8 cellular contexts compared by ENCODE assay signal in genomic region chr19:862529-863304, GRCh38. TPM values are rescaled to one million over a fixed set of nuclear protein-coding genes. Genes with fewer than 3 reads are reported as not detected.
DNase-seq lines count a peak whose midpoint lies in the region; ATAC-seq and TF ChIP-seq lines count a peak whose summit lies in the region.

No MANE protein-coding gene starts in this region.

- peaks cover 58% of the 10 kb centered on the region for H3K4me1 Mint-ChIP-seq in dendritic cell treated with granulocyte-macrophage colony-stimulating factor and Interleukin-4, amounts not matched to agents 40 ng/mL and 50 ng/mL, for 4 days (ENCODE audit: low read depth)

- peak overlapping the region; percentile 77 for H3K4me3 Mint-ChIP-seq in dendritic cell treated with granulocyte-macrophage colony-stimulating factor and Interleukin-4, amounts not matched to agents 40 ng/mL and 50 ng/mL, for 4 days

- H3K27ac Mint-ChIP-seq in dendritic cell treated with granulocyte-macrophage colony-stimulating factor and Interleukin-4, amounts not matched to agents 40 ng/mL and 50 ng/mL, for 4 days, result peak overlapping the region; percentile 88

- DNase-seq in Right ventricle myocardium inferior (ENCODE audit: missing footprints), result peak; percentile 88
- no peak for DNase-seq in right atrium auricular region (ENCODE audit: low spot score)
- DNase-seq in activated CD4-positive, alpha-beta T cell treated with anti-CD3 and anti-CD28 coated beads, Interleukin-2, amount 50 U/mL, for 1 hour, result peak; percentile 84
- peak; percentile 26 for DNase-seq in myocyte (ENCODE audit: low read depth)
- peak; percentile 79 for DNase-seq in testis
- DNase-seq in NCI-H1105 (lab: John Stamatoyannopoulos, UW), result no peak
- no peak for DNase-seq in foreskin melanocyte

- H3K4me1 ChIP-seq in right atrium auricular region (peaks cover 0 to 34% of the 10 kb centered on the region in 2 donors), testis (peaks cover 5% of the 10 kb centered on the region)

- H3K9me3 Mint-ChIP-seq in dendritic cell treated with granulocyte-macrophage colony-stimulating factor and Interleukin-4, amounts not matched to agents 40 ng/mL and 50 ng/mL, for 4 days, result no peaks in the 10 kb centered on the region

- H3K27me3 Mint-ChIP-seq in dendritic cell treated with granulocyte-macrophage colony-stimulating factor and Interleukin-4, amounts not matched to agents 40 ng/mL and 50 ng/mL, for 4 days, result peaks cover 2% of the 10 kb centered on the region

- TF ChIP-seq POLR2A in testis (IDR thresholded peaks at IDR 0.05), result no peak

- ATAC-seq in Right ventricle myocardium inferior, result no peak

- TF ChIP-seq CTCF in right atrium auricular region (IDR thresholded peaks at IDR 0.05), result no peak
- no peak for TF ChIP-seq CTCF in testis (IDR thresholded peaks at IDR 0.05)

- H3K27ac ChIP-seq in right atrium auricular region, result no peak overlapping the region
- H3K27ac ChIP-seq in testis, result no peak overlapping the region

- 18 to 19% methylated on average over 23 to 48 of the region's 51 CpGs for WGBS in testis, 2 donors

- H3K27me3 ChIP-seq in right atrium auricular region, result peaks cover 0 to 6% of the 10 kb centered on the region in 2 donors
- no peaks in the 10 kb centered on the region for H3K27me3 ChIP-seq in testis

- H3K36me3 Mint-ChIP-seq in dendritic cell treated with granulocyte-macrophage colony-stimulating factor and Interleukin-4, amounts not matched to agents 40 ng/mL and 50 ng/mL, for 4 days (ENCODE audit: low read depth), result peaks cover 33% of the 10 kb centered on the region

- H3K4me3 ChIP-seq in right atrium auricular region (peak overlapping the region in 1 of 2 donors; percentile 15), testis (peak overlapping the region in 1 of 2 donors; percentile 5)

- intact Hi-C loops in Right ventricle myocardium inferior (cut with DNase I), result loop anchor here (2.0 kb wide), 1 partner anchor 58 kb away; no protein-coding TSS in a partner anchor
- intact Hi-C loops in dendritic cell treated with granulocyte-macrophage colony-stimulating factor and Interleukin-4, amounts not matched to agents 40 ng/mL and 50 ng/mL, for 4 days (cut with micrococcal nuclease), result loop anchor here (2.0 to 5.0 kb wide), 3 partner anchors 50 to 120 kb away; partner anchors contain the start of genes R3HDM4 and WDR18
- intact Hi-C loops in testis (cut with DNase I; ENCODE audit: low total_unique reads), result no loop called here

- peaks cover 3% of the 10 kb centered on the region for H3K36me3 ChIP-seq in right atrium auricular region
- no peaks in the 10 kb centered on the region for H3K36me3 ChIP-seq in testis (ENCODE audit: low read depth, missing control alignments)

- no peaks in the 10 kb centered on the region for H3K9me3 ChIP-seq in right atrium auricular region
- no peaks in the 10 kb centered on the region for H3K9me3 ChIP-seq in testis

RNA-seq across cellular contexts. Expression of gene CFD, which starts 3.3 kb away (rescaled TPM):
- 655 TPM for total RNA-seq in Right ventricle myocardium inferior
- total RNA-seq in right atrium auricular region, result 100 to 1,000 TPM; 133 to 652 TPM
- 0.16 and 0.57 TPM in 2 replicates for total RNA-seq in myocyte
- polyA plus RNA-seq in myocyte (2012), result 0.92 TPM
- total RNA-seq in testis, result 100 to 1,000 TPM in 1 of 2 donors, 10 to 100 TPM in 1; 83.1 to 185 TPM
- polyA plus RNA-seq in testis (ENCODE audit: insufficient read depth, low read depth, low replicate concordance), result 84.3 TPM

RNA-seq across cellular contexts. Expression of gene ELANE, which starts 10.6 kb away (rescaled TPM):
- 1.6 TPM for total RNA-seq in Right ventricle myocardium inferior
- under 1 TPM; 0.67 to 0.83 TPM for total RNA-seq in right atrium auricular region
- total RNA-seq in myocyte, result not detected in 2 replicates
- polyA plus RNA-seq in myocyte (2012), result not detected
- total RNA-seq in testis, result under 1 TPM in 1 of 2 donors, not detected in 1; 0.74 TPM
- polyA plus RNA-seq in testis (ENCODE audit: insufficient read depth, low read depth, low replicate concordance), result 0.50 TPM

RNA-seq across cellular contexts. Expression of gene PRTN3, which starts 21.9 kb away (rescaled TPM):
- total RNA-seq in Right ventricle myocardium inferior, result not detected
- not detected for total RNA-seq in right atrium auricular region
- not detected in 2 replicates for total RNA-seq in myocyte
- polyA plus RNA-seq in myocyte (2012), result not detected
- 1 to 10 TPM; 1.0 to 1.8 TPM for total RNA-seq in testis
- not detected for polyA plus RNA-seq in testis (ENCODE audit: insufficient read depth, low read depth, low replicate concordance)

RNA-seq across cellular contexts. Expression of gene MED16, which starts 30.3 kb away (rescaled TPM):
- total RNA-seq in Right ventricle myocardium inferior (23.5 TPM), right atrium auricular region (10 to 100 TPM; 17.7 to 26.5 TPM), myocyte (27.7 and 31.2 TPM in 2 replicates), testis (100 to 1,000 TPM in 1 of 2 donors, 10 to 100 TPM in 1; 94.7 to 124 TPM)
- polyA plus RNA-seq in myocyte (2012), result 32.8 TPM
- polyA plus RNA-seq in testis (ENCODE audit: insufficient read depth, low read depth, low replicate concordance), result 50.7 TPM

RNA-seq across cellular contexts. Expression of gene RNU6-9, which starts 30.6 kb away (rescaled TPM):
- total RNA-seq in Right ventricle myocardium inferior (not detected), right atrium auricular region (not detected), myocyte (not detected in 2 replicates), testis (not detected)
- not detected for polyA plus RNA-seq in myocyte (2012)
- not detected for polyA plus RNA-seq in testis (ENCODE audit: insufficient read depth, low read depth, low replicate concordance)

Comparison
In these comparisons a context has a peak if more than half of its experiments do, and no peak if none do; other contexts are left out.
1. DNase-seq: peak in Right ventricle myocardium inferior (single experiment), activated CD4-positive, alpha-beta T cell treated with anti-CD3 and anti-CD28 coated beads, Interleukin-2, amount 50 U/mL, for 1 hour (single experiment), myocyte (single experiment) and testis (single experiment); none in right atrium auricular region (single experiment), NCI-H1105 (single experiment) and foreskin melanocyte (single experiment).
2. RNA of gene CFD, which starts 3.3 kb away (total RNA-seq): 655 TPM in Right ventricle myocardium inferior (single experiment), 133 to 652 TPM in right atrium auricular region and 83.1 to 185 TPM in testis; 0.16 to 0.57 TPM in myocyte; every median in the first group is over 10 times any median in the second.